In genomic region chr15:71440479-71441071, GRCh38 we compare ENCODE assay signal across 8 cellular contexts.
DNase-seq lines count a peak whose midpoint lies in the region; ATAC-seq and TF ChIP-seq lines count a peak whose summit lies in the region.

No MANE protein-coding gene starts in this region.

- ATAC-seq in activated T-cell treated with anti-CD3 and anti-CD28 coated beads, Interleukin-2, amount 50 U/mL, for 72 hours (replicated peaks in 1 of 2) = no peak

- H3K79me2 ChIP-seq in Karpas-422 (ENCODE audit: low read length) = no peaks in the 10 kb centered on the region
- no peaks in the 10 kb centered on the region for H3K79me2 ChIP-seq in PC-9 (ENCODE audit: low read depth)

- H2AFZ ChIP-seq in Karpas-422 (ENCODE audit: low read length) (no peak overlapping the region), PC-9 (no peak overlapping the region)

- peak; percentile 43 for DNase-seq in Caki2 (ENCODE audit: low read depth)
- DNase-seq in Karpas-422 = peak; percentile 75
- peak in 1 of 2 experiments; percentile 53 for DNase-seq in PC-9
- peak; percentile 27 for DNase-seq in epithelial cell of proximal tubule (ENCODE audit: low read depth)
- no peak for DNase-seq in ovary
- no peak for DNase-seq in NK-92 treated with Interleukin-12 subunit alpha and Interleukin-12 subunit beta, amount 100 ng/mL, for 24 hours (lab: John Stamatoyannopoulos, UW)
- DNase-seq in activated T-cell treated with anti-CD3 and anti-CD28 coated beads, Interleukin-2, amount 50 U/mL, for 72 hours = no peak
- no peak for DNase-seq in GM19240 (ENCODE audit: insufficient read length, low spot score)

- TF ChIP-seq CTCF in PC-9 (conservative IDR thresholded peaks at IDR 0.05) (peak; percentile 71), epithelial cell of proximal tubule (conservative IDR thresholded peaks at IDR 0.05; ENCODE audit: low read depth, low read length) (peak; percentile 62), ovary (IDR thresholded peaks at IDR 0.05) (peak in 2 of 3 donors; percentile 57 to 64)

- H3K4me3 Mint-ChIP-seq in activated T-cell treated with anti-CD3 and anti-CD28 coated beads, Interleukin-2, amount 50 U/mL, for 72 hours = no peak overlapping the region

- H3K4me2 ChIP-seq in Karpas-422 (ENCODE audit: low read depth, low read length, poor library complexity, severe bottlenecking) (no peak overlapping the region), PC-9 (0 out of 2 replicates have a peak overlapping the region, but pooled peaks have one; percentile 11)

- no peaks in the 10 kb centered on the region for H4K20me1 ChIP-seq in Karpas-422 (ENCODE audit: insufficient read depth, low read depth, low read length)
- no peaks in the 10 kb centered on the region for H4K20me1 ChIP-seq in PC-9 (ENCODE audit: insufficient read depth)

- H3K4me1 ChIP-seq in Karpas-422 (ENCODE audit: low read length) = peaks cover 17% of the 10 kb centered on the region
- H3K4me1 ChIP-seq in PC-9 (replicated peaks; ENCODE audit: insufficient read depth) = peaks cover 47% of the 10 kb centered on the region
- no peaks in the 10 kb centered on the region for H3K4me1 ChIP-seq in ovary (ENCODE audit: insufficient read depth)

- no peaks in the 10 kb centered on the region for H3K4me1 Mint-ChIP-seq in activated T-cell treated with anti-CD3 and anti-CD28 coated beads, Interleukin-2, amount 50 U/mL, for 72 hours (ENCODE audit: low read depth)

- H3K36me3 Mint-ChIP-seq in activated T-cell treated with anti-CD3 and anti-CD28 coated beads, Interleukin-2, amount 50 U/mL, for 72 hours (ENCODE audit: insufficient read depth in 2 of 2) = no peaks in the 10 kb centered on the region

- H3K27me3 Mint-ChIP-seq in activated T-cell treated with anti-CD3 and anti-CD28 coated beads, Interleukin-2, amount 50 U/mL, for 72 hours (ENCODE audit: low read depth) = no peaks in the 10 kb centered on the region

- H3K27ac Mint-ChIP-seq in activated T-cell treated with anti-CD3 and anti-CD28 coated beads, Interleukin-2, amount 50 U/mL, for 72 hours = no peak overlapping the region

- WGBS in ovary, 3 donors = 0 to 1% (median 0%) methylated on average over 3 of the region's 3 CpGs

- H3K27me3 ChIP-seq in Karpas-422 (ENCODE audit: low read length) (no peaks in the 10 kb centered on the region), PC-9 (ENCODE audit: insufficient read depth, low read depth) (no peaks in the 10 kb centered on the region), ovary (no peaks in the 10 kb centered on the region)

- no peak for TF ChIP-seq POLR2A in ovary (IDR thresholded peaks at IDR 0.05)

- H3F3A ChIP-seq in PC-9 (ENCODE audit: insufficient read depth, low read depth) = peaks cover 7% of the 10 kb centered on the region; the same call in 1 of the 2 replicates

- POLR2A ChIA-PET in PC-9 (lab: Charles Lee; ENCODE audit: unreplicated experiment) = interaction anchor here (0.6 kb wide), 1 partner anchor 360 kb away, joined by 3 read pairs; no protein-coding TSS in a partner anchor

- no peaks in the 10 kb centered on the region for H3K9me2 ChIP-seq in Karpas-422 (replicated peaks; ENCODE audit: insufficient read depth, low read length)
- H3K9me2 ChIP-seq in PC-9 (ENCODE audit: insufficient read depth) = no peaks in the 10 kb centered on the region

- intact Hi-C loops in PC-9 (cut with micrococcal nuclease; ENCODE audit: unreplicated experiment) (loop anchor here (1.0 to 10.0 kb wide), 8 partner anchors 145 to 766 kb away; partner anchors contain the start of genes LRRC49, THAP10 and THSD4), ovary (cut with DNase I) (loop anchor here (2.0 to 10.0 kb wide), 4 partner anchors 53 to 543 kb away; partner anchors contain the start of gene THSD4 (in 1 of the 4))

- H3K4me3 ChIP-seq in Karpas-422 (ENCODE audit: low read length) (no peak overlapping the region), PC-9 (no peak overlapping the region), epithelial cell of proximal tubule (ENCODE audit: low read depth, low read length) (no peak overlapping the region), ovary (no peak overlapping the region)

- H3K9me3 ChIP-seq in Karpas-422 (ENCODE audit: low read length) (no peaks in the 10 kb centered on the region), PC-9 (ENCODE audit: insufficient read depth, low read depth) (peaks cover 8% of the 10 kb centered on the region; the same call in 1 of the 2 replicates), ovary (no peaks in the 10 kb centered on the region)

- no peaks in the 10 kb centered on the region for H3K36me3 ChIP-seq in Karpas-422 (ENCODE audit: insufficient read depth, low read length)
- H3K36me3 ChIP-seq in PC-9 (ENCODE audit: low read depth) = no peaks in the 10 kb centered on the region
- H3K36me3 ChIP-seq in ovary = no peaks in the 10 kb centered on the region

- no peaks in the 10 kb centered on the region for H3K9me3 Mint-ChIP-seq in activated T-cell treated with anti-CD3 and anti-CD28 coated beads, Interleukin-2, amount 50 U/mL, for 72 hours

- no TSS peak for BruUV-seq in PC-9 (replicated peaks; lab: Mats Ljungman, UMichigan)

- in situ Hi-C loops in Caki2 (cut with HindIII; ENCODE audit: low pct_unique_long_range_greater_than_20kb, low sequenced_read_pairs) = no loop called here

- H3K27ac ChIP-seq in Karpas-422 (ENCODE audit: low read length) = no peak overlapping the region
- no peak overlapping the region for H3K27ac ChIP-seq in PC-9
- H3K27ac ChIP-seq in ovary = no peak overlapping the region

- no peak for TF ChIP-seq EP300 in ovary (IDR thresholded peaks at IDR 0.05)

- H3K9ac ChIP-seq in Karpas-422 (ENCODE audit: low read length) = no peak overlapping the region

- CTCF ChIA-PET in PC-9 (lab: Charles Lee) = interaction anchor here (0.6 to 1.0 kb wide), 4 partner anchors 54 to 542 kb away, joined by 3 to 6 read pairs (median 4); no protein-coding TSS in a partner anchor

Comparison
In these comparisons a context has a peak if more than half of its experiments do, and no peak if none do; other contexts are left out.
1. DNase-seq: peak in Caki2 (single experiment), Karpas-422 (single experiment) and epithelial cell of proximal tubule (single experiment); none in ovary (0 of 5), NK-92 treated with Interleukin-12 subunit alpha and Interleukin-12 subunit beta, amount 100 ng/mL, for 24 hours (single experiment), activated T-cell treated with anti-CD3 and anti-CD28 coated beads, Interleukin-2, amount 50 U/mL, for 72 hours (0 of 2) and GM19240 (single experiment).
2. Peak in every context shown above with its lines, with median percentiles within 50 percentile points of each other: CTCF ChIP-seq.